14 cellular contexts compared by ENCODE assay signal in genomic region chr5:128407956-128408355, GRCh38.
DNase-seq lines count a peak whose midpoint lies in the region; ATAC-seq and TF ChIP-seq lines count a peak whose summit lies in the region.
"Had no signal": no experiment of that assay in that cellular context is flagged by ENCODE, and none has a peak within 500 bp of the region (broad histone marks: within the 10 kb centered on the region; RNA-seq: fewer than 3 reads in every experiment).

No MANE protein-coding gene starts in this region.

- no peak for ATAC-seq in PC-3
- ATAC-seq in HG02840 (IDR thresholded peaks at IDR 0.05; ENCODE audit: low FRiP score, unreplicated experiment), result no peak
- no peak for ATAC-seq in GM21825 (IDR thresholded peaks at IDR 0.05; ENCODE audit: unreplicated experiment)
- ATAC-seq: HepG2 had no signal

- no peaks in the 10 kb centered on the region for H3K9me3 ChIP-seq in PC-3 (ENCODE audit: low read length)
- H3K9me3 ChIP-seq in MG63, result no peaks in the 10 kb centered on the region
- H3K9me3 ChIP-seq: HAP-1 had no signal

- no peaks in the 10 kb centered on the region for H3F3A ChIP-seq in PC-3 (ENCODE audit: low read length, unreplicated experiment)

- H3K4me3 ChIP-seq in PC-3 (ENCODE audit: low read length) (no peak overlapping the region), fibroblast of villous mesenchyme (ENCODE audit: low read depth, low read length) (no peak overlapping the region), MG63 (no peak overlapping the region)
- H3K4me3 ChIP-seq: HAP-1 had no signal

- H3K27ac ChIP-seq in PC-3 (ENCODE audit: low read length), result no peak overlapping the region

- TSS peak; percentile 12 for BruUV-seq in PC-3 (replicated peaks; lab: Mats Ljungman, UMichigan)

- TF ChIP-seq CTCF in PC-3 (conservative IDR thresholded peaks at IDR 0.05; ENCODE audit: low read depth, low read length), result no peak
- no peak for TF ChIP-seq CTCF in fibroblast of villous mesenchyme (IDR thresholded peaks at IDR 0.05; ENCODE audit: insufficient read depth, low read depth, low read length)

- H4K20me1 ChIP-seq in PC-3 (ENCODE audit: low read length), result no peaks in the 10 kb centered on the region

- H2AFZ ChIP-seq in PC-3 (ENCODE audit: low read length), result no peak overlapping the region

- H3K9ac ChIP-seq in PC-3 (ENCODE audit: low read length), result no peak overlapping the region

- DNase-seq in NCI-H82 (lab: John Stamatoyannopoulos, UW), result peak; percentile 12
- DNase-seq in NCI-H82 treated with DMSO at 0.1 percent for 48 hours (lab: John Stamatoyannopoulos, UW; ENCODE audit: unreplicated experiment), result no peak
- no peak for DNase-seq in PC-3
- peak; percentile 34 for DNase-seq in fibroblast of villous mesenchyme (ENCODE audit: low read depth)
- DNase-seq in MG63, result no peak
- DNase-seq: C1 segment of cervical spinal cord; Calu3; CD4-positive, alpha-beta T cell; DND-41; GDM1 had no signal

- H3K27me3 ChIP-seq in PC-3 (ENCODE audit: low read length) (no peaks in the 10 kb centered on the region), MG63 (no peaks in the 10 kb centered on the region)

- H3K9me2 ChIP-seq in PC-3 (replicated peaks; ENCODE audit: low read length), result no peaks in the 10 kb centered on the region

- CTCF ChIA-PET in PC-3 (lab: Charles Lee), result interaction anchor here (0.7 kb wide), 1 partner anchor 103 kb away, joined by 3 read pairs; no protein-coding TSS in a partner anchor

- no peaks in the 10 kb centered on the region for H3K79me2 ChIP-seq in PC-3 (ENCODE audit: low read length)

- no peaks in the 10 kb centered on the region for H3K36me3 ChIP-seq in PC-3 (ENCODE audit: low read depth, low read length)
- H3K36me3 ChIP-seq in MG63, result no peaks in the 10 kb centered on the region
- H3K36me3 ChIP-seq: HAP-1 had no signal

- intact Hi-C loops in PC-3 (cut with micrococcal nuclease), result no loop called here

- 0 out of 2 replicates have a peak, but pooled peaks cover 4% of the 10 kb centered on the region for H3K4me1 ChIP-seq in PC-3 (ENCODE audit: insufficient read depth, low read length)
- H3K4me1 ChIP-seq: HAP-1 had no signal

- POLR2A ChIA-PET in PC-3 (lab: Charles Lee; ENCODE audit: unreplicated experiment), result no interaction called here

- no peak overlapping the region for H3K4me2 ChIP-seq in PC-3 (ENCODE audit: low read length)

Comparison
In these comparisons a context has a peak if more than half of its experiments do, and no peak if none do; other contexts are left out.
1. DNase-seq: peak in NCI-H82 (single experiment) and fibroblast of villous mesenchyme (single experiment); none in NCI-H82 treated with DMSO at 0.1 percent for 48 hours (single experiment), PC-3 (single experiment) and MG63 (single experiment).